8 cellular contexts compared by ENCODE assay signal in the genomic region with DNA sequence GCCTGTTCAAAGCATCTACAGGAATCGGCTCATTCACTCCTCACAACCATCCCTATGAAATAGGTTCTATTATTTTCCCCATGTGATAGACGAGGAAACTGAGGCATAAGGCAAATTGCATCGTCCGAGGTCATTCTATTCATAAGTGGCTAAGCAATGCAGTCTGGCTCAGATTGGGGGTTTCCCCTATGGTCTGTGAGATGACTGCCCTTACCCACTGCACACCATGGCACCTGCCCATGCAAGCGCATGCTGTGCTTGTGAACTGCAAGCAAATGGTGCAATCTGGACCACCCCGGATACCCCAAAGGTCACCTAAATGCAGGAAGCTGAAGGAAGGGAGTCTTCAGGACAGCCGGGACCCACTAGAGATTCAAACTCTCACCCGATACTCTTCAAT.
"Had no signal": no experiment of that assay in that cellular context is flagged by ENCODE, and none has a peak within 500 bp of the region (broad histone marks: within the 10 kb centered on the region; RNA-seq: fewer than 3 reads in every experiment).

No MANE protein-coding gene starts in this region.

- H3K9me3 Mint-ChIP-seq: GM23338, H9, IgD-negative memory B cell had no signal

- ATAC-seq: GM23338, HepG2 had no signal

- H3K27ac Mint-ChIP-seq: IgD-negative memory B cell had no signal

- H3K4me3 Mint-ChIP-seq: GM23338, H9, IgD-negative memory B cell had no signal

- H2AFZ ChIP-seq: GM23338 had no signal

- H3K4me3 ChIP-seq: GM23338 had no signal

- H3K4me2 ChIP-seq: GM23338 had no signal

- DNase-seq: H9, HCEC 1CT, KBM-7 had no signal

- H3K4me1 Mint-ChIP-seq: IgD-negative memory B cell had no signal

- FAIRE-seq: H1, H54, HepG2 had no signal

- H3K27me3 Mint-ChIP-seq: IgD-negative memory B cell had no signal
